12 cellular contexts compared by ENCODE assay signal in genomic region chr5:53063176-53063575, GRCh38.
"Had no signal": no experiment of that assay in that cellular context is flagged by ENCODE, and none has a peak within 500 bp of the region (broad histone marks: within the 10 kb centered on the region; RNA-seq: fewer than 3 reads in every experiment).

No MANE protein-coding gene starts in this region.

- ATAC-seq: activated CD4-positive, CD25-positive, alpha-beta regulatory T cell treated with anti-CD3 and anti-CD28 coated beads, Interleukin-2, amount 50 U/mL, for 24 hours; lower lobe of right lung; stimulated activated memory B cell treated with anti-CD40 and anti-IgM and Interleukin-4, amounts not matched to agents 10 μg/mL and 1 μg/mL and 100 μg/mL, for 72 hours had no signal

- H3K27me3 ChIP-seq: esophagus squamous epithelium, right atrium auricular region, spleen had no signal

- H3K36me3 ChIP-seq: right atrium auricular region had no signal

- H3K4me3 ChIP-seq: esophagus squamous epithelium, lower lobe of right lung, right atrium auricular region, spleen had no signal

- H3K9me3 ChIP-seq: esophagus squamous epithelium, lower lobe of right lung, right atrium auricular region, spleen had no signal

- H3K27ac ChIP-seq: esophagus squamous epithelium, lower lobe of right lung, right atrium auricular region, spleen had no signal

- H3K4me1 ChIP-seq: esophagus squamous epithelium, lower lobe of right lung, right atrium auricular region had no signal

- DNase-seq: activated T-cell treated with anti-CD3 and anti-CD28 coated beads, Interleukin-2, amount 50 U/mL, for 1 hour; esophagus squamous epithelium; hypothalamus; lower lobe of right lung; naive B cell; spleen; stimulated activated CD4-positive, alpha-beta T cell treated with anti-CD3 and anti-CD28 coated beads, Interleukin-1b, Interleukin-23, amount 100 ng/mL, for 48 hours; T-helper 2 cell; trophoblast cell had no signal
